In genomic region chr6:34248198-34248726, GRCh38 we compare ENCODE assay signal across 8 cellular contexts. TPM values are rescaled to one million over a fixed set of nuclear protein-coding genes. Genes with fewer than 3 reads are reported as not detected.
DNase-seq lines count a peak whose midpoint lies in the region; ATAC-seq lines count a peak whose summit lies in the region.

No MANE protein-coding gene starts in this region.

- H3K27ac ChIP-seq in BLaER1 (peak overlapping the region; percentile 78), ectodermal cell (ENCODE audit: insufficient read depth, low read depth, low read length, poor library complexity, severe bottlenecking) (peak overlapping the region; percentile 72), temporal lobe (ENCODE audit: low read depth, low read length) (peak overlapping the region; percentile 96)

- peak overlapping the region; percentile 78 for H3K4me3 ChIP-seq in BLaER1
- H3K4me3 ChIP-seq in ectodermal cell (ENCODE audit: insufficient read depth, low read depth, low read length) = peak overlapping the region; percentile 63

- no peaks in the 10 kb centered on the region for H3K27me3 ChIP-seq in BLaER1
- no peaks in the 10 kb centered on the region for H3K27me3 ChIP-seq in ectodermal cell (ENCODE audit: control insufficient read depth, insufficient read depth, low read length, poor library complexity, severe bottlenecking)

- H3K36me3 ChIP-seq in BLaER1 (peaks cover 32% of the 10 kb centered on the region), ectodermal cell (ENCODE audit: control insufficient read depth, insufficient read depth, low read length) (peaks cover 11% of the 10 kb centered on the region)

- WGBS in ectodermal cell, 2 experiments = 11% methylated on average over 17 of the region's 17 CpGs

- H3K4me1 ChIP-seq in BLaER1 (peaks cover 45% of the 10 kb centered on the region), ectodermal cell (ENCODE audit: control insufficient read depth, insufficient read depth, low read length) (peaks cover 12% of the 10 kb centered on the region)

- no peaks in the 10 kb centered on the region for H3K9me3 ChIP-seq in BLaER1
- no peaks in the 10 kb centered on the region for H3K9me3 ChIP-seq in ectodermal cell (ENCODE audit: control insufficient read depth, low read length)

- peak overlapping the region; percentile 80 for H3K9ac ChIP-seq in BLaER1

- ATAC-seq in GM19025 (IDR thresholded peaks at IDR 0.05; ENCODE audit: low read depth, unreplicated experiment) = peak; percentile 17
- peak; percentile 29 for ATAC-seq in HG03442 (IDR thresholded peaks at IDR 0.05; ENCODE audit: unreplicated experiment)

- DNase-seq in UCSD-AML1 (lab: John Stamatoyannopoulos, UW; ENCODE audit: unreplicated experiment) (peak; percentile 53), lung microvascular endothelial cell (ENCODE audit: low read depth in 2 of 2) (peak; percentile 39 to 52), NCI-H2081 treated with DMSO at 0.1 percent for 48 hours (lab: John Stamatoyannopoulos, UW) (no peak)

- peak overlapping the region; percentile 97 for H3K4me2 ChIP-seq in BLaER1

- peaks cover 52% of the 10 kb centered on the region for H4K20me1 ChIP-seq in BLaER1

RNA-seq across cellular contexts. Expression of gene SMIM29, which starts 0.5 kb away (rescaled TPM):
- polyA plus RNA-seq in ectodermal cell (2013, experiment 1 of 4) = 9.8 TPM
- 6.0 TPM for polyA plus RNA-seq in ectodermal cell (2013, experiment 2 of 4)
- polyA plus RNA-seq in ectodermal cell (2013, experiment 3 of 4) = 9.9 TPM
- polyA plus RNA-seq in ectodermal cell (2013, experiment 4 of 4) = 11.2 TPM
- 16.1 and 22.6 TPM in 2 replicates for total RNA-seq in lung microvascular endothelial cell
- total RNA-seq in temporal lobe = 12.5 TPM

RNA-seq across cellular contexts. Expression of gene HMGA1, which starts 11.6 kb away (rescaled TPM):
- polyA plus RNA-seq in ectodermal cell (2013, experiment 1 of 4) = 2,104 TPM
- 1,893 TPM for polyA plus RNA-seq in ectodermal cell (2013, experiment 2 of 4)
- polyA plus RNA-seq in ectodermal cell (2013, experiment 3 of 4) = 1,718 TPM
- polyA plus RNA-seq in ectodermal cell (2013, experiment 4 of 4) = 1,821 TPM
- total RNA-seq in lung microvascular endothelial cell (16.3 and 105 TPM in 2 replicates), temporal lobe (25.3 TPM)
